Comparison of ENCODE assay signal across 1 cellular context in the genomic region with DNA sequence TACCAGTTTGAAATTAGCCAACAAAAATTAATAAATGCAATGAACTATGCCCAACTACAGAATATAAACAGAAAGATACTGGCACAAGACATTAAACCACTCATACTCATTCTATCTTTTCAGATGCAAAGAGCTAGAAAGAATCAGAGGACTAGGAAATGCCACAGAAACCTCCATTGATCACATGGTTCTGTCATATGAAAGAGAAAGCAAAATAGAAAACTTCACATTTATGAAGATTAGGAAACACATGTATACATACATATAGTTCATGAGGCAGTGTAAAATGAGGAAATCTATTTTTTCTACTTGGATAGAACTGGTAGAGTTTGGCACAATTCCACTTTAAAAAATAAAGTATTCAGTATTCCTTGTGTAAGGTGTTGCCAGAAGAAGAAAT.
TF ChIP-seq lines count a peak whose summit lies in the region.

No MANE protein-coding gene starts in this region.

TF ChIP-seq in HepG2, 621 proteins besides CTCF, POLR2A, EP300 and RAD21 (continued from another document):
- TF ChIP-seq, protein P1, sequence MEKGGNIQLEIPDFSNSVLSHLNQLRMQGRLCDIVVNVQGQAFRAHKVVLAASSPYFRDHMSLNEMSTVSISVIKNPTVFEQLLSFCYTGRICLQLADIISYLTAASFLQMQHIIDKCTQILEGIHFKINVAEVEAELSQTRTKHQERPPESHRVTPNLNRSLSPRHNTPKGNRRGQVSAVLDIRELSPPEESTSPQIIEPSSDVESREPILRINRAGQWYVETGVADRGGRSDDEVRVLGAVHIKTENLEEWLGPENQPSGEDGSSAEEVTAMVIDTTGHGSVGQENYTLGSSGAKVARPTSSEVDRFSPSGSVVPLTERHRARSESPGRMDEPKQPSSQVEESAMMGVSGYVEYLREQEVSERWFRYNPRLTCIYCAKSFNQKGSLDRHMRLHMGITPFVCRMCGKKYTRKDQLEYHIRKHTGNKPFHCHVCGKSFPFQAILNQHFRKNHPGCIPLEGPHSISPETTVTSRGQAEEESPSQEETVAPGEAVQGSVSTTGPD (CRISPR knock-in tag; IDR thresholded peaks at IDR 0.05) = no peak
